Comparison of ENCODE assay signal across 8 cellular contexts in the genomic region with DNA sequence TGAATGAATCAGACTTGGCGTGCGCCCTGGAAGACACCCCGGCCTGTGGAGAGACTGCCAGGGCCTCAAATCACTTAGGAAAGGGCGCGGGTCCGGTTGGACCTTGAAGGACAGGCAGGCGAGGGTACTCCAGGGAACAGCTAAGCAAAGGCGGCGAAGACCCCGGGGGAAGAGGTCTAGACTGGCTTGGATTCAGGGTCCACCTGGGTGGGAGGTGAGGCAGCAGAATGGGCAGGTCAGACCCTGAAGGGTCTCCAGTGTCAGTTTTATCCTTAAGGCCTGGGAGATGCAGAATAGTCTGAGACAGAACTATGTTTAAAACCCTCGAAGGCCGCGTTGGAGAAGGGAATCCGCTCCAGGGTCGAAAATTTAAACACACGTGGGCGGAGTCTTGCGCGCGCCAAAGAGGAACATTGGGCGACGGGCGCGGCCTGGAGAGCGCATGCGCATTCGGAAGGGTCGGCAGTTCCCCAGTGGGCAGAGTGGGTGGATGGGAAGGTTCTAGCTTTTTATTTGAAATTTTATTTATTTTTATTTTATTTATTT. TPM values are rescaled to one million over a fixed set of nuclear protein-coding genes. Genes with fewer than 3 reads are reported as not detected.
DNase-seq lines count a peak whose midpoint lies in the region; ATAC-seq, FAIRE-seq and TF ChIP-seq lines count a peak whose summit lies in the region.

No MANE protein-coding gene starts in this region.

- peaks cover 37% of the 10 kb centered on the region for H3K4me1 Mint-ChIP-seq in activated naive CD8-positive, alpha-beta T cell treated with anti-CD3 and anti-CD28 coated beads, Interleukin-2, amount 10 ng/mL, durations not matched to agents 7 days and 5 days
- peaks cover 48% of the 10 kb centered on the region for H3K4me1 Mint-ChIP-seq in type B pancreatic cell (ENCODE audit: unreplicated experiment)

- peak overlapping the region; percentile 89 for H3K27ac ChIP-seq in parathyroid adenoma

- H3K4me3 ChIP-seq in parathyroid adenoma (ENCODE audit: low read depth, low read length): peak overlapping the region; percentile 67

- FAIRE-seq in A204.1 (lab: Jason Lieb, UNC): peak; percentile 97

- H3K27ac Mint-ChIP-seq in activated naive CD8-positive, alpha-beta T cell treated with anti-CD3 and anti-CD28 coated beads, Interleukin-2, amount 10 ng/mL, durations not matched to agents 7 days and 5 days: peak overlapping the region; percentile 100
- peak overlapping the region; percentile 100 for H3K27ac Mint-ChIP-seq in type B pancreatic cell

- H3K36me3 ChIP-seq in parathyroid adenoma (ENCODE audit: control insufficient read depth, insufficient read depth, low read length): no peaks in the 10 kb centered on the region

- H3K27me3 Mint-ChIP-seq in activated naive CD8-positive, alpha-beta T cell treated with anti-CD3 and anti-CD28 coated beads, Interleukin-2, amount 10 ng/mL, durations not matched to agents 7 days and 5 days: no peaks in the 10 kb centered on the region
- no peaks in the 10 kb centered on the region for H3K27me3 Mint-ChIP-seq in type B pancreatic cell

- TF ChIP-seq CTCF in parathyroid adenoma (IDR thresholded peaks at IDR 0.05) (no peak), type B pancreatic cell (conservative IDR thresholded peaks at IDR 0.05) (no peak)

- H3K36me3 Mint-ChIP-seq in activated naive CD8-positive, alpha-beta T cell treated with anti-CD3 and anti-CD28 coated beads, Interleukin-2, amount 10 ng/mL, durations not matched to agents 7 days and 5 days: peaks cover 25% of the 10 kb centered on the region
- peaks cover 12% of the 10 kb centered on the region for H3K36me3 Mint-ChIP-seq in type B pancreatic cell

- H3K9me3 Mint-ChIP-seq in activated naive CD8-positive, alpha-beta T cell treated with anti-CD3 and anti-CD28 coated beads, Interleukin-2, amount 10 ng/mL, durations not matched to agents 7 days and 5 days: no peaks in the 10 kb centered on the region
- H3K9me3 Mint-ChIP-seq in type B pancreatic cell: no peaks in the 10 kb centered on the region

- H3K4me1 ChIP-seq in parathyroid adenoma: no peaks in the 10 kb centered on the region

- no peaks in the 10 kb centered on the region for H3K9me3 ChIP-seq in parathyroid adenoma (ENCODE audit: control insufficient read depth, low read length)

- peak; percentile 61 for TF ChIP-seq POLR2A in GM19099 (IDR thresholded peaks at IDR 0.05; ENCODE audit: extremely low read depth, insufficient read length, low read depth)

- no peak overlapping the region for H3K9ac ChIP-seq in parathyroid adenoma

- H2AFZ ChIP-seq in parathyroid adenoma: peak overlapping the region; percentile 71

- ATAC-seq in activated naive CD8-positive, alpha-beta T cell treated with anti-CD3 and anti-CD28 coated beads, Interleukin-2, amount 10 ng/mL, durations not matched to agents 7 days and 5 days (ENCODE audit: low read depth): peak; percentile 12
- ATAC-seq in Right ventricle myocardium superior (ENCODE audit: poor library complexity): peak; percentile 82

- peak overlapping the region; percentile 99 for H3K4me3 Mint-ChIP-seq in activated naive CD8-positive, alpha-beta T cell treated with anti-CD3 and anti-CD28 coated beads, Interleukin-2, amount 10 ng/mL, durations not matched to agents 7 days and 5 days
- peak overlapping the region; percentile 99 for H3K4me3 Mint-ChIP-seq in type B pancreatic cell

- POLR2A ChIA-PET in activated naive CD8-positive, alpha-beta T cell treated with anti-CD3 and anti-CD28 coated beads, Interleukin-2, amount 10 ng/mL, durations not matched to agents 7 days and 5 days (lab: Charles Lee): interaction anchor here (0.7 to 8.2 kb wide), 9 partner anchors 10 to 410 kb away, joined by 3 to 111 read pairs (median 6); a partner anchor contains a TSS

- H3K4me2 ChIP-seq in parathyroid adenoma (ENCODE audit: low read length): peak overlapping the region; percentile 84

- DNase-seq in NCI-H1092 (lab: John Stamatoyannopoulos, UW): peak; percentile 67
- peak; percentile 42 for DNase-seq in SKM-1 treated with dmso at 0.1 percent for 144 hours (lab: John Stamatoyannopoulos, UW; ENCODE audit: unreplicated experiment)
- peak; percentile 86 for DNase-seq in activated naive CD8-positive, alpha-beta T cell treated with anti-CD3 and anti-CD28 coated beads, Interleukin-2, amount 10 ng/mL, durations not matched to agents 7 days and 5 days
- DNase-seq in Right ventricle myocardium superior: peak; percentile 90
- DNase-seq in type B pancreatic cell (ENCODE audit: extremely low spot score, unreplicated experiment): peak; percentile 84

- intact Hi-C loops in Right ventricle myocardium superior (cut with DNase I): no loop called here

- no peaks in the 10 kb centered on the region for H3K79me2 ChIP-seq in parathyroid adenoma

- no peaks in the 10 kb centered on the region for H3K27me3 ChIP-seq in parathyroid adenoma (ENCODE audit: control insufficient read depth, insufficient read depth, low read length)

RNA-seq across cellular contexts. Expression of a gene that starts 0.6 kb away (rescaled TPM):
- total RNA-seq in activated naive CD8-positive, alpha-beta T cell treated with anti-CD3 and anti-CD28 coated beads, Interleukin-2, amount 10 ng/mL, durations not matched to agents 7 days and 5 days: 10 to 100 TPM; 48.9 to 49.9 TPM
- total RNA-seq in Right ventricle myocardium superior (15.7 TPM), type B pancreatic cell (ENCODE audit: low replicate concordance) (44.5 and 64.9 TPM in 2 replicates)

RNA-seq across cellular contexts. Expression of a gene that starts 25.4 kb away (rescaled TPM):
- total RNA-seq in activated naive CD8-positive, alpha-beta T cell treated with anti-CD3 and anti-CD28 coated beads, Interleukin-2, amount 10 ng/mL, durations not matched to agents 7 days and 5 days: 10 to 100 TPM; 38.3 to 45.4 TPM
- total RNA-seq in Right ventricle myocardium superior (0.19 TPM), type B pancreatic cell (ENCODE audit: low replicate concordance) (1.6 and 7.7 TPM in 2 replicates)

RNA-seq across cellular contexts. Expression of a gene that starts 39.5 kb away (rescaled TPM):
- not detected for total RNA-seq in activated naive CD8-positive, alpha-beta T cell treated with anti-CD3 and anti-CD28 coated beads, Interleukin-2, amount 10 ng/mL, durations not matched to agents 7 days and 5 days
- total RNA-seq in Right ventricle myocardium superior (not detected), type B pancreatic cell (ENCODE audit: low replicate concordance) (not detected in 2 replicates)

RNA-seq across cellular contexts. Expression of a gene that starts 46.9 kb away (rescaled TPM):
- total RNA-seq in activated naive CD8-positive, alpha-beta T cell treated with anti-CD3 and anti-CD28 coated beads, Interleukin-2, amount 10 ng/mL, durations not matched to agents 7 days and 5 days: 1 to 10 TPM; 1.9 to 2.0 TPM
- total RNA-seq in Right ventricle myocardium superior: 0.89 TPM
- total RNA-seq in type B pancreatic cell (ENCODE audit: low replicate concordance): 0.85 and 3.9 TPM in 2 replicates

Comparison
In these comparisons a context has a peak if more than half of its experiments do, and no peak if none do; other contexts are left out.
1. Peak in every context shown above with its lines: DNase-seq, ATAC-seq, H3K4me3 ChIP-seq and H3K27ac ChIP-seq.